8 cellular contexts compared by ENCODE assay signal in genomic region chr1:156021087-156021416, GRCh38. TPM values are rescaled to one million over a fixed set of nuclear protein-coding genes. Genes with fewer than 3 reads are reported as not detected.
A peak's percentile ranks its signal among the peaks of the same experiment; 100 is the strongest.
DNase-seq lines count a peak whose midpoint lies in the region; ATAC-seq, FAIRE-seq and TF ChIP-seq lines count a peak whose summit lies in the region.

No MANE protein-coding gene starts in this region.

- no peak overlapping the region for H3K56ac ChIP-seq in IMR-90 (ENCODE audit: extremely low read depth, insufficient read depth, low read length)

- no TSS peak for BruUV-seq in IMR-90 (replicated peaks; lab: Mats Ljungman, UMichigan)

- intact Hi-C loops in IMR-90 (cut with micrococcal nuclease) = no loop called here

- H3K9ac ChIP-seq in IMR-90 (ENCODE audit: low read depth, low read length) = no peak overlapping the region

- H3K4me2 ChIP-seq in A549 (peak overlapping the region; percentile 90), IMR-90 (ENCODE audit: low read depth, low read length) (peak overlapping the region; percentile 76)

- in situ Hi-C loops in IMR-90 (cut with MboI; ENCODE audit: low sequenced_read_pairs) = no loop called here

- H3K79me1 ChIP-seq in IMR-90 (ENCODE audit: low read depth in 1 of 2, low read length in 2 of 2) = peaks cover 10 to 30% of the 10 kb centered on the region in 2 experiments

- H3K9me3 ChIP-seq in A549 (no peaks in the 10 kb centered on the region), IMR-90 (ENCODE audit: control insufficient read depth, insufficient read depth, low read length) (no peaks in the 10 kb centered on the region), muscle layer of duodenum (ENCODE audit: control insufficient read depth in 1 of 2, low read length in 2 of 2) (no peaks in the 10 kb centered on the region)

- TF ChIP-seq RAD21 in A549 (conservative IDR thresholded peaks at IDR 0.05 in 1 of 2, IDR thresholded peaks at IDR 0.05 in 1 of 2) = no peak
- TF ChIP-seq RAD21 in IMR-90 (IDR thresholded peaks at IDR 0.05; ENCODE audit: low read length) = no peak

- DNase-seq in A549 (ENCODE audit: low read depth in 1 of 2, low spot score in 1 of 2) (no peak), IMR-90 (no peak), cardiac fibroblast (ENCODE audit: low read depth in 2 of 2) (no peak), mesenteric fat pad (ENCODE audit: low spot score) (no peak), NCI-H2196 treated with DMSO at 0.1 percent for 48 hours (lab: John Stamatoyannopoulos, UW; ENCODE audit: unreplicated experiment) (no peak)
- DNase-seq in activated CD4-positive, alpha-beta T cell treated with anti-CD3 and anti-CD28 coated beads, Interleukin-2, amount 50 U/mL, for 4 hours = no peak

- TF ChIP-seq POLR2A in A549 (IDR thresholded peaks at IDR 0.05; ENCODE audit: low read length) = no peak
- TF ChIP-seq POLR2A in IMR-90 (IDR thresholded peaks at IDR 0.05; ENCODE audit: low read depth, low read length) = no peak

- H2AK5ac ChIP-seq in IMR-90 (ENCODE audit: low read depth, low read length) = no peak overlapping the region

- no peak for TF ChIP-seq EP300 in A549 (IDR thresholded peaks at IDR 0.05)

- CTCF ChIA-PET in A549 (lab: Yijun Ruan, JAX) = interaction anchor here (0.9 to 2.9 kb wide), 6 partner anchors 9 to 45 kb away, joined by 3 to 8 read pairs (median 5); partner anchors contain the start of gene UBQLN4
- CTCF ChIA-PET in IMR-90 (lab: Yijun Ruan, JAX) = interaction anchor here (1.0 kb wide), 1 partner anchor 32 kb away, joined by 5 read pairs; no protein-coding TSS in a partner anchor

- peak overlapping the region; percentile 87 for H2AFZ ChIP-seq in IMR-90 (replicated peaks; ENCODE audit: low read length, poor library complexity)

- no peak overlapping the region for H2BK20ac ChIP-seq in IMR-90 (ENCODE audit: low read depth, low read length)

- POLR2A ChIA-PET in A549 (lab: Yijun Ruan, JAX) (no interaction called here), IMR-90 (lab: Charles Lee; ENCODE audit: unreplicated experiment) (interaction anchor here (0.6 kb wide), 1 partner anchor 14 kb away, joined by 6 read pairs; no protein-coding TSS in a partner anchor)

- H3K36me3 ChIP-seq in IMR-90 (ENCODE audit: control insufficient read depth, insufficient read depth, low read length) (peaks cover 16% of the 10 kb centered on the region), muscle layer of duodenum (ENCODE audit: control insufficient read depth in 1 of 2, insufficient read depth in 2 of 2, low read length in 2 of 2) (peaks cover 7 to 15% of the 10 kb centered on the region in 2 donors)

- H4K91ac ChIP-seq in IMR-90 (ENCODE audit: insufficient read depth, low read depth, low read length) = no peak overlapping the region

- ATAC-seq in A549 (no peak), IMR-90 (ENCODE audit: low read depth) (no peak), HG03095 (IDR thresholded peaks at IDR 0.05; ENCODE audit: unreplicated experiment) (no peak)

- no peak overlapping the region for H2AK9ac ChIP-seq in IMR-90 (replicated peaks; ENCODE audit: low read depth, low read length, poor library complexity)

- peaks cover 3% of the 10 kb centered on the region; the same call in 1 of the 2 replicates for H3K9me1 ChIP-seq in IMR-90 (ENCODE audit: insufficient read depth, low read length)

- H4K8ac ChIP-seq in IMR-90 (ENCODE audit: low read depth in 2 of 2, low read length in 2 of 2) = peak overlapping the region; percentile 0 to 90; a peak in 3 of 4 replicates

- H3K27me3 ChIP-seq in IMR-90 (ENCODE audit: control insufficient read depth, insufficient read depth, low read length) (no peaks in the 10 kb centered on the region), muscle layer of duodenum (ENCODE audit: low read depth, low read length) (no peaks in the 10 kb centered on the region)

- H4K5ac ChIP-seq in IMR-90 (ENCODE audit: low read depth, low read length) = no peak overlapping the region

- WGBS in A549 (ENCODE audit: missing lambda C conversion rate) = 7% methylated on average over 5 of the region's 5 CpGs
- 14% methylated on average over 1 of the region's 5 CpGs; no CpG with 5 or more reads in 1 of the 2 experiments for WGBS in IMR-90 (ENCODE audit: extremely low coverage in 2 of 2, insufficient read length in 1 of 2), 2 experiments

- H2BK5ac ChIP-seq in IMR-90 (ENCODE audit: low read depth, low read length, poor library complexity, severe bottlenecking) = no peak overlapping the region

- no peak overlapping the region for H2BK120ac ChIP-seq in IMR-90 (ENCODE audit: low read depth, low read length)

- TF ChIP-seq CTCF in A549 (IDR thresholded peaks at IDR 0.05) = no peak
- TF ChIP-seq CTCF in IMR-90 (conservative IDR thresholded peaks at IDR 0.05; ENCODE audit: low read depth, low read length) = no peak
- no peak for TF ChIP-seq CTCF in cardiac fibroblast (IDR thresholded peaks at IDR 0.05; ENCODE audit: low read depth, low read length)

- peak overlapping the region; percentile 93 to 95; a peak in 4 of 6 replicates for H3K27ac ChIP-seq in A549
- no peak overlapping the region for H3K27ac ChIP-seq in IMR-90 (ENCODE audit: insufficient read depth, low read length)
- H3K27ac ChIP-seq in muscle layer of duodenum (ENCODE audit: low read length) = peak overlapping the region; percentile 60

- H3K4me1 ChIP-seq in A549 = peaks cover 12% of the 10 kb centered on the region; the same call in 2 of the 3 replicates
- 0 out of 2 replicates have a peak, but pooled peaks cover 1% of the 10 kb centered on the region for H3K4me1 ChIP-seq in IMR-90 (ENCODE audit: control insufficient read depth, insufficient read depth, low read length)
- H3K4me1 ChIP-seq in muscle layer of duodenum (ENCODE audit: control insufficient read depth in 1 of 2, insufficient read depth in 2 of 2, low read length in 2 of 2) = peaks cover 8 to 14% of the 10 kb centered on the region in 2 donors

- H3K18ac ChIP-seq in IMR-90 (ENCODE audit: low read depth, low read length) = no peak overlapping the region

- dilution Hi-C loops in IMR-90 (cut with HindIII; ENCODE audit: low sequenced_read_pairs, unreplicated experiment) = no loop called here

- no peaks in the 10 kb centered on the region for H4K20me1 ChIP-seq in IMR-90 (ENCODE audit: insufficient read depth, low read length)

- H3K4me3 ChIP-seq in A549 (peak overlapping the region; percentile 99), IMR-90 (ENCODE audit: insufficient read depth, low read depth, low read length) (peak overlapping the region; percentile 63; the same call in 1 of the 2 replicates), cardiac fibroblast (replicated peaks in 1 of 2; ENCODE audit: low read depth in 2 of 2, low read length in 2 of 2) (peak overlapping the region; percentile 78 to 80), muscle layer of duodenum (ENCODE audit: low read depth in 1 of 2, low read length in 2 of 2) (peak overlapping the region; percentile 79 to 82)

- H3K14ac ChIP-seq in IMR-90 (replicated peaks; ENCODE audit: low read depth, low read length) = 0 out of 2 replicates have a peak overlapping the region, but pooled peaks have one; percentile 84

- H3K23ac ChIP-seq in IMR-90 (ENCODE audit: low read depth, low read length) = no peak overlapping the region

- FAIRE-seq in A549 (lab: Jason Lieb, UNC) = no peak

- H2BK15ac ChIP-seq in IMR-90 (ENCODE audit: low read depth, low read length) = no peak overlapping the region

- no peak overlapping the region for H3K4ac ChIP-seq in IMR-90 (ENCODE audit: low read depth, low read length)

RNA-seq across cellular contexts. Expression of gene SSR2, which starts 0.3 kb away (rescaled TPM):
- polyA plus RNA-seq in A549 (2011; rRNA removed) (382 and 581 TPM in 2 replicates), A549 (2017; fragmentation: RNase III; extraction: RNeasy Plus Mini Kit Qiagen cat#74134 plus additional on column Dnase treatment) (255 to 266 TPM (median 261 TPM) in 3 replicates), IMR-90 (2012; rRNA removed) (952 and 1,264 TPM in 2 replicates)
- 298 and 314 TPM in 2 replicates for polyA plus RNA-seq in A549 (2012; cell fraction: cytosol; rRNA removed)
- 230 and 535 TPM in 2 replicates for polyA plus RNA-seq in A549 (2012; cell fraction: nucleus; rRNA removed)
- 225 and 325 TPM in 2 replicates for polyA minus RNA-seq in A549 (2011; rRNA and poly(A)+ RNA removed)
- total RNA-seq in IMR-90 (2012; rRNA removed) (553 and 927 TPM in 2 replicates), mesenteric fat pad (179 TPM)
- polyA plus RNA-seq in IMR-90 (2012; cell fraction: cytosol; rRNA removed) = 935 and 1,213 TPM in 2 replicates
- polyA plus RNA-seq in IMR-90 (2012; cell fraction: nucleus; rRNA removed; ENCODE audit: low replicate concordance) = 229 and 499 TPM in 2 replicates

RNA-seq across cellular contexts. Expression of gene UBQLN4, which starts 32.5 kb away (rescaled TPM):
- 42.0 and 47.6 TPM in 2 replicates for polyA plus RNA-seq in A549 (2011; rRNA removed)
- 35.5 and 45.0 TPM in 2 replicates for polyA plus RNA-seq in A549 (2012; cell fraction: cytosol; rRNA removed)
- polyA plus RNA-seq in A549 (2012; cell fraction: nucleus; rRNA removed) = 58.9 and 60.0 TPM in 2 replicates
- polyA plus RNA-seq in A549 (2017; fragmentation: RNase III; extraction: RNeasy Plus Mini Kit Qiagen cat#74134 plus additional on column Dnase treatment) = 36.5 to 39.1 TPM (median 38.2 TPM) in 3 replicates
- 57.8 TPM in 2 replicates for polyA minus RNA-seq in A549 (2011; rRNA and poly(A)+ RNA removed)
- 8.8 and 9.7 TPM in 2 replicates for total RNA-seq in IMR-90 (2012; rRNA removed)
- polyA plus RNA-seq in IMR-90 (2012; rRNA removed) = 21.6 and 24.0 TPM in 2 replicates
- 11.7 and 17.0 TPM in 2 replicates for polyA plus RNA-seq in IMR-90 (2012; cell fraction: cytosol; rRNA removed)
- 40.7 and 41.8 TPM in 2 replicates for polyA plus RNA-seq in IMR-90 (2012; cell fraction: nucleus; rRNA removed; ENCODE audit: low replicate concordance)
- total RNA-seq in mesenteric fat pad = 30.0 TPM

RNA-seq across cellular contexts. Expression of gene LAMTOR2, which starts 33.5 kb away (rescaled TPM):
- polyA plus RNA-seq in A549 (2011; rRNA removed) = 63.0 and 71.4 TPM in 2 replicates
- polyA plus RNA-seq in A549 (2012; cell fraction: cytosol; rRNA removed) = 203 and 211 TPM in 2 replicates
- 78.2 and 83.5 TPM in 2 replicates for polyA plus RNA-seq in A549 (2012; cell fraction: nucleus; rRNA removed)
- 151 to 171 TPM (median 166 TPM) in 3 replicates for polyA plus RNA-seq in A549 (2017; fragmentation: RNase III; extraction: RNeasy Plus Mini Kit Qiagen cat#74134 plus additional on column Dnase treatment)
- 47.1 and 58.2 TPM in 2 replicates for polyA minus RNA-seq in A549 (2011; rRNA and poly(A)+ RNA removed)
- 45.8 and 50.0 TPM in 2 replicates for total RNA-seq in IMR-90 (2012; rRNA removed)
- polyA plus RNA-seq in IMR-90 (2012; rRNA removed) = 89.0 and 106 TPM in 2 replicates
- polyA plus RNA-seq in IMR-90 (2012; cell fraction: cytosol; rRNA removed) = 132 and 144 TPM in 2 replicates
- 24.2 and 31.7 TPM in 2 replicates for polyA plus RNA-seq in IMR-90 (2012; cell fraction: nucleus; rRNA removed; ENCODE audit: low replicate concordance)
- 65.5 TPM for total RNA-seq in mesenteric fat pad

RNA-seq across cellular contexts. Expression of gene RAB25, which starts 39.9 kb away (rescaled TPM):
- 0.11 TPM in 1 of 2 replicates, not detected in the other for polyA plus RNA-seq in A549 (2011; rRNA removed)
- polyA plus RNA-seq in A549 (2012; cell fraction: cytosol; rRNA removed) = 0.10 and 0.34 TPM in 2 replicates
- polyA plus RNA-seq in A549 (2012; cell fraction: nucleus; rRNA removed) = 0.40 and 0.49 TPM in 2 replicates
- not detected in 3 replicates for polyA plus RNA-seq in A549 (2017; fragmentation: RNase III; extraction: RNeasy Plus Mini Kit Qiagen cat#74134 plus additional on column Dnase treatment)
- polyA minus RNA-seq in A549 (2011; rRNA and poly(A)+ RNA removed) = not detected in 2 replicates
- not detected in 2 replicates for total RNA-seq in IMR-90 (2012; rRNA removed)
- polyA plus RNA-seq in IMR-90 (2012; rRNA removed) = not detected in 2 replicates
- 0.03 TPM in 1 of 2 replicates, not detected in the other for polyA plus RNA-seq in IMR-90 (2012; cell fraction: cytosol; rRNA removed)
- 0.29 TPM in 1 of 2 replicates, not detected in the other for polyA plus RNA-seq in IMR-90 (2012; cell fraction: nucleus; rRNA removed; ENCODE audit: low replicate concordance)
- not detected for total RNA-seq in mesenteric fat pad

RNA-seq across cellular contexts. Expression of gene ARHGEF2, which starts 42.7 kb away (rescaled TPM):
- 67.4 and 69.1 TPM in 2 replicates for polyA plus RNA-seq in A549 (2011; rRNA removed)
- polyA plus RNA-seq in A549 (2012; cell fraction: cytosol; rRNA removed) = 22.8 and 23.2 TPM in 2 replicates
- polyA plus RNA-seq in A549 (2012; cell fraction: nucleus; rRNA removed) = 66.0 and 69.8 TPM in 2 replicates
- polyA plus RNA-seq in A549 (2017; fragmentation: RNase III; extraction: RNeasy Plus Mini Kit Qiagen cat#74134 plus additional on column Dnase treatment) = 21.3 to 21.5 TPM (median 21.5 TPM) in 3 replicates
- 84.0 and 96.7 TPM in 2 replicates for polyA minus RNA-seq in A549 (2011; rRNA and poly(A)+ RNA removed)
- total RNA-seq in IMR-90 (2012; rRNA removed) = 81.4 and 91.8 TPM in 2 replicates
- polyA plus RNA-seq in IMR-90 (2012; rRNA removed) = 101 and 117 TPM in 2 replicates
- 64.3 and 78.0 TPM in 2 replicates for polyA plus RNA-seq in IMR-90 (2012; cell fraction: cytosol; rRNA removed)
- polyA plus RNA-seq in IMR-90 (2012; cell fraction: nucleus; rRNA removed; ENCODE audit: low replicate concordance) = 272 and 424 TPM in 2 replicates
- total RNA-seq in mesenteric fat pad = 150 TPM
